ENCODE assay signal across 23 cellular contexts in the genomic region with DNA sequence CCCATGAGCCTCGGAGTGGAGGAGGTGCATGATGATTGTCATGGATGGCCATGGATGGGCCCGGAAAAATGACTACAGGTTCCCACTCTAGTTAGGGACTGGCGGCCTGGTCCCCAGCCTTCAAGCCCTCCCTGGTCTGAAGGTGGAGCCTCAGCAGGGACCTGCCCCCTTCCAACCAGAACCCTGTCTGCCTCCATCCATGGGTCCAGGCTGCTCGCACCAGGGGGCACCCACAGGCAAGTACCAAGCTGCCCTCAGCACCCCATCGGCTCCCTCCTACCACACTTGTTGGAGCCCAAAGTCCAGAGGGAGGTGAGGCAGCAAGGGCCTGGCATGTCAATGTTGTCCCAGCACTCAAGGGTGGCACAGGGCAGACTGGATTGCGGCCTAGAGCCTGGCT.
"Had no signal": no experiment of that assay in that cellular context is flagged by ENCODE, and none has a peak within 500 bp of the region (broad histone marks: within the 10 kb centered on the region; RNA-seq: fewer than 3 reads in every experiment).

No MANE protein-coding gene starts in this region.

- DNase-seq: islet precursor cell; left ventricle myocardium inferior; midbrain; mucosa of descending colon; naive thymus-derived CD4-positive, alpha-beta T cell; nucleus accumbens; retina; sigmoid colon; small intestine; spleen; stimulated activated CD4-positive, alpha-beta T cell treated with anti-CD3 and anti-CD28 coated beads, Interleukin-4, amount 100 ng/mL, for 24 hours; stimulated activated naive B cell treated with anti-CD40 and anti-IgM and Interleukin-4, amounts not matched to agents 10 μg/mL and 1 μg/mL and 100 μg/mL, for 72 hours; substantia nigra had no signal

- H3K27ac Mint-ChIP-seq: memory B cell; naive thymus-derived CD4-positive, alpha-beta T cell; natural killer cell treated with Interleukin-12 subunit alpha and Interleukin-12 subunit beta and Interleukin-15 and Interleukin-18, amount 100 ng/mL, for 72 hours; stimulated activated naive B cell treated with anti-CD40 and anti-IgM and Interleukin-4, amounts not matched to agents 10 μg/mL and 1 μg/mL and 100 μg/mL, for 72 hours; stimulated activated naive CD8-positive, alpha-beta T cell treated with anti-CD3 and anti-CD28 coated beads, Interleukin-15, Interleukin-2, amounts not matched to agents 100 ng/mL and 50 ng/mL, for 24 hours; type B pancreatic cell had no signal

- ATAC-seq: mucosa of descending colon; naive thymus-derived CD4-positive, alpha-beta T cell; pancreas; right cardiac atrium; stimulated activated naive B cell treated with anti-CD40 and anti-IgM and Interleukin-4, amounts not matched to agents 10 μg/mL and 1 μg/mL and 100 μg/mL, for 72 hours had no signal

- H3K9me3 ChIP-seq: heart left ventricle, left ventricle myocardium inferior, pancreas, sigmoid colon, tibial nerve, vagina had no signal

- H3K27me3 Mint-ChIP-seq: memory B cell; naive thymus-derived CD4-positive, alpha-beta T cell; natural killer cell treated with Interleukin-12 subunit alpha and Interleukin-12 subunit beta and Interleukin-15 and Interleukin-18, amount 100 ng/mL, for 72 hours; stimulated activated naive B cell treated with anti-CD40 and anti-IgM and Interleukin-4, amounts not matched to agents 10 μg/mL and 1 μg/mL and 100 μg/mL, for 72 hours; stimulated activated naive CD8-positive, alpha-beta T cell treated with anti-CD3 and anti-CD28 coated beads, Interleukin-15, Interleukin-2, amounts not matched to agents 100 ng/mL and 50 ng/mL, for 24 hours; type B pancreatic cell had no signal

- H3K27me3 ChIP-seq: heart left ventricle, pancreas, sigmoid colon, spleen, tibial nerve, vagina had no signal

- H3K9me3 Mint-ChIP-seq: type B pancreatic cell had no signal

- H3K27ac ChIP-seq: heart left ventricle, left ventricle myocardium inferior, pancreas, prostate gland, sigmoid colon, spleen, tibial nerve, vagina had no signal

- H3K4me1 ChIP-seq: heart left ventricle, left ventricle myocardium inferior, pancreas, prostate gland, sigmoid colon, spleen, vagina had no signal

- H3K36me3 ChIP-seq: heart left ventricle, left ventricle myocardium inferior, pancreas, prostate gland, sigmoid colon, spleen, tibial nerve, vagina had no signal

- H3K4me1 Mint-ChIP-seq: memory B cell; naive thymus-derived CD4-positive, alpha-beta T cell; stimulated activated naive B cell treated with anti-CD40 and anti-IgM and Interleukin-4, amounts not matched to agents 10 μg/mL and 1 μg/mL and 100 μg/mL, for 72 hours had no signal

- H3K4me3 Mint-ChIP-seq: memory B cell; naive thymus-derived CD4-positive, alpha-beta T cell; natural killer cell treated with Interleukin-12 subunit alpha and Interleukin-12 subunit beta and Interleukin-15 and Interleukin-18, amount 100 ng/mL, for 72 hours; stimulated activated naive B cell treated with anti-CD40 and anti-IgM and Interleukin-4, amounts not matched to agents 10 μg/mL and 1 μg/mL and 100 μg/mL, for 72 hours; stimulated activated naive CD8-positive, alpha-beta T cell treated with anti-CD3 and anti-CD28 coated beads, Interleukin-15, Interleukin-2, amounts not matched to agents 100 ng/mL and 50 ng/mL, for 24 hours; type B pancreatic cell had no signal

- H3K4me3 ChIP-seq: heart left ventricle, left ventricle myocardium inferior, mucosa of descending colon, pancreas, prostate gland, sigmoid colon, spleen, tibial nerve, vagina had no signal

- H3K36me3 Mint-ChIP-seq: memory B cell; naive thymus-derived CD4-positive, alpha-beta T cell; natural killer cell treated with Interleukin-12 subunit alpha and Interleukin-12 subunit beta and Interleukin-15 and Interleukin-18, amount 100 ng/mL, for 72 hours; stimulated activated naive B cell treated with anti-CD40 and anti-IgM and Interleukin-4, amounts not matched to agents 10 μg/mL and 1 μg/mL and 100 μg/mL, for 72 hours; type B pancreatic cell had no signal
